In the genomic region with DNA sequence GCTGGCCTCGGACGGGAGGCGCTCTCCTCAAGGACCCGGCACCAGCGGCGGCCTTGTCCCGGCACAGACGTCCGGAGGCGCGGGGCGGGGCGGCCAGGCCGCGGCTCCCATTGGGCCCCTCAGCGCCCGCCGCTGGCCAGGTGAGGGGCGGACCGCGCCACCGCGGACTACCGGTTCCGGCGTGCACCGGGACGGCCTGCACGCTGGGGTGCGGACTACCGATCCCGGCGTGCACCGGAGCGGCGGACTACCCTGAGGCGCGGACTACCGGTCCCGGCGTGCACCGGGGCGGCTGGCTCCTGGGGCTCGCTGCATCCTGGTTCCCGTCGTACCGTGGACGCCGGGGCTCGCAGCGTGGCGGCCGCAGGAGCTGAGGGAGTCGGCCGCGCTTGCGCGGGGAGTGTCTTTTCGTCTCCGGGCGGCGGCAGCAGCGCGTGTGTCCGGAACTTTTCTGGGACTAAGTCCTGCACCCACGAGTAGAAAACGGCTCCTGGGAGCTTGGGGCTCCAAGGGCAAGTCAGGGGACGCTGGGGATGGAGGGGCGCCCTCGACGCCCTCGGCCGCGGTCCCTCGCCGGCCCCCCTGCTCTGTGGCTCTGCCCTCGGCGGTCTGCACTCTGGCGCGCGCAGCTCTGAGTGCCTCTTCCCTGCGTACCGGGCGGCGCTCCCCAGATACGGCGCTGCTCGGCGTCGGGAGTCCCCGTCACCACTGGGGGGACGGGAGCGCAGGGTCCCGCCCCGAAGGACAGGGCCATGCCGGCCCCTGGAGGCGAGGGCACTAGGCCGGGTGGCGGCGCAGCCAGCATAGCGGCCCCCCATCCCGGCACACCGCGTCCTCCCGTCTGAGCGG, we compare ENCODE assay signal across 1 cellular context.
TF ChIP-seq lines count a peak whose summit lies in the region.

TSS of gene LETM1 (minus strand) at position 86 of the 849 bp plus-strand sequence. CDS start 206 bp downstream, outside the sequence.

TF ChIP-seq in SK-N-SH, 30 proteins besides CTCF, POLR2A, EP300 and RAD21 (continued from another document):
- no peak for TF ChIP-seq USF1 (IDR thresholded peaks at IDR 0.05; ENCODE audit: borderline replicate concordance, low read depth)
- TF ChIP-seq, protein P1, sequence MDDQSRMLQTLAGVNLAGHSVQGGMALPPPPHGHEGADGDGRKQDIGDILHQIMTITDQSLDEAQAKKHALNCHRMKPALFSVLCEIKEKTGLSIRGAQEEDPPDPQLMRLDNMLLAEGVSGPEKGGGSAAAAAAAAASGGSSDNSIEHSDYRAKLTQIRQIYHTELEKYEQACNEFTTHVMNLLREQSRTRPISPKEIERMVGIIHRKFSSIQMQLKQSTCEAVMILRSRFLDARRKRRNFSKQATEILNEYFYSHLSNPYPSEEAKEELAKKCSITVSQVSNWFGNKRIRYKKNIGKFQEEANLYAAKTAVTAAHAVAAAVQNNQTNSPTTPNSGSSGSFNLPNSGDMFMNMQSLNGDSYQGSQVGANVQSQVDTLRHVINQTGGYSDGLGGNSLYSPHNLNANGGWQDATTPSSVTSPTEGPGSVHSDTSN (IDR thresholded peaks at IDR 0.05), result no peak
- TF ChIP-seq, protein P2, sequence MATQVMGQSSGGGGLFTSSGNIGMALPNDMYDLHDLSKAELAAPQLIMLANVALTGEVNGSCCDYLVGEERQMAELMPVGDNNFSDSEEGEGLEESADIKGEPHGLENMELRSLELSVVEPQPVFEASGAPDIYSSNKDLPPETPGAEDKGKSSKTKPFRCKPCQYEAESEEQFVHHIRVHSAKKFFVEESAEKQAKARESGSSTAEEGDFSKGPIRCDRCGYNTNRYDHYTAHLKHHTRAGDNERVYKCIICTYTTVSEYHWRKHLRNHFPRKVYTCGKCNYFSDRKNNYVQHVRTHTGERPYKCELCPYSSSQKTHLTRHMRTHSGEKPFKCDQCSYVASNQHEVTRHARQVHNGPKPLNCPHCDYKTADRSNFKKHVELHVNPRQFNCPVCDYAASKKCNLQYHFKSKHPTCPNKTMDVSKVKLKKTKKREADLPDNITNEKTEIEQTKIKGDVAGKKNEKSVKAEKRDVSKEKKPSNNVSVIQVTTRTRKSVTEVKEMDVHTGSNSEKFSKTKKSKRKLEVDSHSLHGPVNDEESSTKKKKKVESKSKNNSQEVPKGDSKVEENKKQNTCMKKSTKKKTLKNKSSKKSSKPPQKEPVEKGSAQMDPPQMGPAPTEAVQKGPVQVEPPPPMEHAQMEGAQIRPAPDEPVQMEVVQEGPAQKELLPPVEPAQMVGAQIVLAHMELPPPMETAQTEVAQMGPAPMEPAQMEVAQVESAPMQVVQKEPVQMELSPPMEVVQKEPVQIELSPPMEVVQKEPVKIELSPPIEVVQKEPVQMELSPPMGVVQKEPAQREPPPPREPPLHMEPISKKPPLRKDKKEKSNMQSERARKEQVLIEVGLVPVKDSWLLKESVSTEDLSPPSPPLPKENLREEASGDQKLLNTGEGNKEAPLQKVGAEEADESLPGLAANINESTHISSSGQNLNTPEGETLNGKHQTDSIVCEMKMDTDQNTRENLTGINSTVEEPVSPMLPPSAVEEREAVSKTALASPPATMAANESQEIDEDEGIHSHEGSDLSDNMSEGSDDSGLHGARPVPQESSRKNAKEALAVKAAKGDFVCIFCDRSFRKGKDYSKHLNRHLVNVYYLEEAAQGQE (IDR thresholded peaks at IDR 0.05; ENCODE audit: low read depth, low read length), result no peak
- TF ChIP-seq YY1 (IDR thresholded peaks at IDR 0.05; ENCODE audit: low read depth), result no peak
- TF ChIP-seq TAF1 (IDR thresholded peaks at IDR 0.05; ENCODE audit: borderline replicate concordance, low read depth, low read length), result peak; percentile 57; the same call in 1 of the 2 replicates
- TF ChIP-seq SIN3A (IDR thresholded peaks at IDR 0.05; ENCODE audit: borderline replicate concordance, low read depth, low read length), result 0 out of 2 replicates have a peak, but pooled peaks have one; percentile 41
- peak; percentile 70 for TF ChIP-seq MAX (IDR thresholded peaks at IDR 0.05; ENCODE audit: low read depth)
- TF ChIP-seq FOXM1 (IDR thresholded peaks at IDR 0.05; ENCODE audit: low read depth), result no peak
- TF ChIP-seq GABPA (IDR thresholded peaks at IDR 0.05; ENCODE audit: low read depth), result peak; percentile 80
- peak; percentile 83 for TF ChIP-seq POLR2AphosphoS5 (IDR thresholded peaks at IDR 0.05; ENCODE audit: low read depth, low read length)
- TF ChIP-seq SMC3 (IDR thresholded peaks at IDR 0.05; ENCODE audit: low read depth, low read length), result no peak
- no peak for TF ChIP-seq GATA2 (CRISPR knock-in tag; IDR thresholded peaks at IDR 0.05)
- peak; percentile 93 for TF ChIP-seq CHD2 (IDR thresholded peaks at IDR 0.05; ENCODE audit: low read length, partially characterized antibody)
- no peak for TF ChIP-seq FOSL2 (IDR thresholded peaks at IDR 0.05; ENCODE audit: borderline replicate concordance, low read depth)
- peak; percentile 78 for TF ChIP-seq NRF1 (IDR thresholded peaks at IDR 0.05; ENCODE audit: low read depth, low read length)
- no peak for TF ChIP-seq RXRA (IDR thresholded peaks at IDR 0.05; ENCODE audit: borderline replicate concordance, low read depth)
- peak; percentile 73 for TF ChIP-seq MXI1 (IDR thresholded peaks at IDR 0.05; ENCODE audit: low read depth, low read length)
